Comparison of ENCODE assay signal across 12 cellular contexts in genomic region chr17:64097196-64097936, GRCh38. TPM values are rescaled to one million over a fixed set of nuclear protein-coding genes. Genes with fewer than 3 reads are reported as not detected.
A peak's percentile ranks its signal among the peaks of the same experiment; 100 is the strongest.
DNase-seq lines count a peak whose midpoint lies in the region; ATAC-seq and TF ChIP-seq lines count a peak whose summit lies in the region.
"Had no signal": no experiment of that assay in that cellular context is flagged by ENCODE, and none has a peak within 500 bp of the region (broad histone marks: within the 10 kb centered on the region; RNA-seq: fewer than 3 reads in every experiment).

No MANE protein-coding gene starts in this region.

- ATAC-seq in SK-N-SH treated with all-trans-retinoic acid at 6 μM for 48 hours, result no peak
- ATAC-seq in GM21390 (IDR thresholded peaks at IDR 0.05; ENCODE audit: unreplicated experiment), result no peak

- H2AFZ ChIP-seq in SK-N-SH (ENCODE audit: low read depth) (no peak overlapping the region; the same call in 1 of the 2 replicates), fibroblast of lung (ENCODE audit: low read length) (no peak overlapping the region), smooth muscle cell (ENCODE audit: low read depth) (no peak overlapping the region)

- H3K4me3 ChIP-seq in SK-N-SH (ENCODE audit: low read depth in 2 of 2, low read length in 1 of 2) (no peak overlapping the region), fibroblast of lung (replicated peaks in 1 of 4; ENCODE audit: control extremely low read depth in 1 of 4, insufficient read depth in 1 of 4, low read depth in 3 of 4, low read length in 4 of 4) (no peak overlapping the region), smooth muscle cell (no peak overlapping the region)
- H3K4me3 ChIP-seq: upper lobe of left lung had no signal

- POLR2A ChIA-PET in SK-N-SH (lab: Yijun Ruan, JAX), result no interaction called here

- H3K79me2 ChIP-seq in SK-N-SH (ENCODE audit: insufficient read depth), result no peaks in the 10 kb centered on the region
- H3K79me2 ChIP-seq in fibroblast of lung (ENCODE audit: control insufficient read depth, insufficient read depth, low read length), result no peaks in the 10 kb centered on the region
- peaks cover 14% of the 10 kb centered on the region for H3K79me2 ChIP-seq in smooth muscle cell (ENCODE audit: low read depth)

- 66% methylated on average over 8 of the region's 8 CpGs for WGBS in SK-N-SH (ENCODE audit: low lambda C conversion rate)
- WGBS in smooth muscle cell (ENCODE audit: low lambda C conversion rate), result 24% methylated on average over 8 of the region's 8 CpGs

- no peaks in the 10 kb centered on the region for H3K9me2 ChIP-seq in SK-N-SH

- H3K9me3 ChIP-seq in SK-N-SH (no peaks in the 10 kb centered on the region), fibroblast of lung (ENCODE audit: control insufficient read depth, insufficient read depth, low read depth, low read length) (no peaks in the 10 kb centered on the region), smooth muscle cell (replicated peaks; ENCODE audit: low read depth) (no peaks in the 10 kb centered on the region)
- H3K9me3 ChIP-seq: upper lobe of left lung had no signal

- H3K4me1 ChIP-seq in SK-N-SH (ENCODE audit: control insufficient read depth in 1 of 2, insufficient read depth in 2 of 2, low read depth in 1 of 2, low read length in 1 of 2) (no peaks in the 10 kb centered on the region; a peak in 1 of 4 replicates), fibroblast of lung (ENCODE audit: control insufficient read depth, extremely low read depth, insufficient read depth, low read length) (no peaks in the 10 kb centered on the region), smooth muscle cell (ENCODE audit: low read depth) (peaks cover 7% of the 10 kb centered on the region)

- TF ChIP-seq CTCF in SK-N-SH (IDR thresholded peaks at IDR 0.05) (no peak), VCaP (conservative IDR thresholded peaks at IDR 0.05) (no peak), fibroblast of lung (conservative IDR thresholded peaks at IDR 0.05 in 1 of 2, IDR thresholded peaks at IDR 0.05 in 1 of 2; ENCODE audit: low read depth in 1 of 2, low read length in 2 of 2) (no peak), smooth muscle cell (IDR thresholded peaks at IDR 0.05; ENCODE audit: borderline replicate concordance, insufficient read depth, poor library complexity, severe bottlenecking) (no peak)

- H3K9ac ChIP-seq in SK-N-SH (no peak overlapping the region), fibroblast of lung (ENCODE audit: insufficient read depth, low read length) (peak overlapping the region; percentile 4), smooth muscle cell (ENCODE audit: low read depth) (no peak overlapping the region)

- DNase-seq in SK-N-SH (no peak), fibroblast of lung (ENCODE audit: low read depth in 2 of 2) (peak; percentile 47 to 83), smooth muscle cell (lab: John Stamatoyannopoulos, UW; ENCODE audit: unreplicated experiment) (no peak), NCI-H226 (no peak), medulla oblongata (ENCODE audit: extremely low spot score) (no peak)
- DNase-seq: 8988T; activated naive CD4-positive, alpha-beta T cell treated with Interleukin-2 at 50 U/mL for 16 hours; kidney; upper lobe of left lung had no signal

- CTCF ChIA-PET in SK-N-SH (lab: Yijun Ruan, JAX), result interaction anchor here (0.8 to 2.2 kb wide), 7 partner anchors 10 to 178 kb away, joined by 3 to 14 read pairs (median 3); no protein-coding TSS in a partner anchor

- H3K4me2 ChIP-seq in SK-N-SH (no peak overlapping the region), fibroblast of lung (ENCODE audit: extremely low read depth, insufficient read depth, low read length) (peak overlapping the region; percentile 46), smooth muscle cell (peak overlapping the region; percentile 68)

- no peak for TF ChIP-seq EP300 in SK-N-SH (IDR thresholded peaks at IDR 0.05; ENCODE audit: borderline replicate concordance in 1 of 2, low read depth in 1 of 2, low read length in 1 of 2)

- H3K27ac ChIP-seq in SK-N-SH (ENCODE audit: low read depth in 2 of 2, low read length in 1 of 2) (no peak overlapping the region; a peak in 1 of 4 replicates), VCaP (peak overlapping the region; percentile 66), fibroblast of lung (ENCODE audit: insufficient read depth, low read length) (no peak overlapping the region), smooth muscle cell (ENCODE audit: low read depth) (peak overlapping the region; percentile 66)

- H3K36me3 ChIP-seq in SK-N-SH (replicated peaks in 1 of 2; ENCODE audit: control insufficient read depth in 1 of 2, insufficient read depth in 2 of 2, low read length in 1 of 2) (peaks cover 3 to 13% of the 10 kb centered on the region in 2 experiments), fibroblast of lung (ENCODE audit: control insufficient read depth, insufficient read depth, low read length) (no peaks in the 10 kb centered on the region), smooth muscle cell (ENCODE audit: low read depth) (no peaks in the 10 kb centered on the region)

- H3K27me3 ChIP-seq in SK-N-SH (ENCODE audit: insufficient read depth) (no peaks in the 10 kb centered on the region), fibroblast of lung (ENCODE audit: control insufficient read depth, insufficient read depth, low read length) (no peaks in the 10 kb centered on the region), smooth muscle cell (ENCODE audit: low read depth) (no peaks in the 10 kb centered on the region)
- H3K27me3 ChIP-seq: upper lobe of left lung had no signal

- no peak for TF ChIP-seq RAD21 in SK-N-SH (IDR thresholded peaks at IDR 0.05; ENCODE audit: low read length)

- peaks cover 14% of the 10 kb centered on the region for H3F3A ChIP-seq in SK-N-SH (replicated peaks; ENCODE audit: insufficient read depth)
- H3F3A ChIP-seq in smooth muscle cell (ENCODE audit: low read depth), result peaks cover 8% of the 10 kb centered on the region

- H4K20me1 ChIP-seq in SK-N-SH (ENCODE audit: insufficient read depth), result no peaks in the 10 kb centered on the region
- H4K20me1 ChIP-seq in fibroblast of lung (ENCODE audit: control insufficient read depth, extremely low read depth, insufficient read depth, low read length), result no peaks in the 10 kb centered on the region
- H4K20me1 ChIP-seq in smooth muscle cell (ENCODE audit: low read depth), result peaks cover 25% of the 10 kb centered on the region

TF ChIP-seq in SK-N-SH treated with all-trans-retinoic acid at 6 μM for 48 hours, 23 proteins besides CTCF, POLR2A, EP300 and RAD21:
- TF ChIP-seq ZFP3 (CRISPR knock-in tag; IDR thresholded peaks at IDR 0.05), result peak; percentile 62; the same call in 1 of the 2 replicates
- peak; percentile 40 for TF ChIP-seq ISL1 (CRISPR knock-in tag; IDR thresholded peaks at IDR 0.05)
- TF ChIP-seq ZNF565 (CRISPR knock-in tag; conservative IDR thresholded peaks at IDR 0.05; ENCODE audit: low read depth), result no peak

TF ChIP-seq in SK-N-SH, 30 proteins besides CTCF, POLR2A, EP300 and RAD21 (continues in another document):
- no peak for TF ChIP-seq SMC3 (IDR thresholded peaks at IDR 0.05; ENCODE audit: low read depth, low read length)
- no peak for TF ChIP-seq USF1 (IDR thresholded peaks at IDR 0.05; ENCODE audit: borderline replicate concordance, low read depth)
- no peak for TF ChIP-seq RXRA (IDR thresholded peaks at IDR 0.05; ENCODE audit: borderline replicate concordance, low read depth)
- TF ChIP-seq NRF1 (IDR thresholded peaks at IDR 0.05; ENCODE audit: low read depth, low read length), result no peak
- TF ChIP-seq SIN3A (IDR thresholded peaks at IDR 0.05; ENCODE audit: borderline replicate concordance, low read depth, low read length), result no peak
- TF ChIP-seq FOSL2 (IDR thresholded peaks at IDR 0.05; ENCODE audit: borderline replicate concordance, low read depth), result no peak
- TF ChIP-seq RFX5 (IDR thresholded peaks at IDR 0.05; ENCODE audit: low read length), result no peak
- no peak for TF ChIP-seq CHD2 (IDR thresholded peaks at IDR 0.05; ENCODE audit: low read length, partially characterized antibody)
- TF ChIP-seq TAF1 (IDR thresholded peaks at IDR 0.05; ENCODE audit: borderline replicate concordance, low read depth, low read length), result no peak
- TF ChIP-seq ZBTB33 (IDR thresholded peaks at IDR 0.05; ENCODE audit: borderline replicate concordance, low read depth), result no peak
- no peak for TF ChIP-seq POLR2AphosphoS5 (IDR thresholded peaks at IDR 0.05; ENCODE audit: low read depth, low read length)
- TF ChIP-seq RCOR1 (IDR thresholded peaks at IDR 0.05; ENCODE audit: low read length), result no peak
- no peak for TF ChIP-seq TCF12 (IDR thresholded peaks at IDR 0.05)
- TF ChIP-seq ELF1 (IDR thresholded peaks at IDR 0.05), result no peak

RNA-seq across cellular contexts. Expression of gene ERN1, which starts 32.6 kb away (rescaled TPM):
- polyA plus RNA-seq in SK-N-SH (2012; rRNA removed), result 6.9 and 7.3 TPM in 2 replicates
- polyA plus RNA-seq in SK-N-SH (2012; cell fraction: cytosol; rRNA removed), result 5.2 and 6.2 TPM in 2 replicates
- polyA plus RNA-seq in SK-N-SH (2012; cell fraction: nucleus; rRNA removed), result 11.4 and 12.2 TPM in 2 replicates
- 11.7 and 13.9 TPM in 2 replicates for total RNA-seq in fibroblast of lung
- polyA plus RNA-seq in fibroblast of lung, result 3.3 and 3.4 TPM in 2 replicates
- polyA plus RNA-seq in fibroblast of lung (2012), result 2.1 and 2.2 TPM in 2 replicates
- polyA minus RNA-seq in fibroblast of lung (ENCODE audit: low replicate concordance), result 3.9 and 4.4 TPM in 2 replicates
- total RNA-seq in smooth muscle cell, result 8.6 and 10.2 TPM in 2 replicates
- polyA plus RNA-seq in smooth muscle cell, result 9.0 and 17.2 TPM in 2 replicates

Comparison
In these comparisons a context has a peak if more than half of its experiments do, and no peak if none do; other contexts are left out.
1. DNase-seq: peak in fibroblast of lung (2 of 2); none in SK-N-SH (single experiment), smooth muscle cell (single experiment), NCI-H226 (single experiment) and medulla oblongata (single experiment).
2. H3K27ac ChIP-seq: peak in VCaP (single experiment) and smooth muscle cell (single experiment); none in SK-N-SH (0 of 2) and fibroblast of lung (single experiment).